1 cellular context compared by ENCODE assay signal in genomic region chr1:226073184-226073950, GRCh38.
TF ChIP-seq lines count a peak whose summit lies in the region.

No MANE protein-coding gene starts in this region.

TF ChIP-seq in K562, 482 proteins besides CTCF, POLR2A, EP300 and RAD21 (continued from another document):
- TF ChIP-seq, protein P1, sequence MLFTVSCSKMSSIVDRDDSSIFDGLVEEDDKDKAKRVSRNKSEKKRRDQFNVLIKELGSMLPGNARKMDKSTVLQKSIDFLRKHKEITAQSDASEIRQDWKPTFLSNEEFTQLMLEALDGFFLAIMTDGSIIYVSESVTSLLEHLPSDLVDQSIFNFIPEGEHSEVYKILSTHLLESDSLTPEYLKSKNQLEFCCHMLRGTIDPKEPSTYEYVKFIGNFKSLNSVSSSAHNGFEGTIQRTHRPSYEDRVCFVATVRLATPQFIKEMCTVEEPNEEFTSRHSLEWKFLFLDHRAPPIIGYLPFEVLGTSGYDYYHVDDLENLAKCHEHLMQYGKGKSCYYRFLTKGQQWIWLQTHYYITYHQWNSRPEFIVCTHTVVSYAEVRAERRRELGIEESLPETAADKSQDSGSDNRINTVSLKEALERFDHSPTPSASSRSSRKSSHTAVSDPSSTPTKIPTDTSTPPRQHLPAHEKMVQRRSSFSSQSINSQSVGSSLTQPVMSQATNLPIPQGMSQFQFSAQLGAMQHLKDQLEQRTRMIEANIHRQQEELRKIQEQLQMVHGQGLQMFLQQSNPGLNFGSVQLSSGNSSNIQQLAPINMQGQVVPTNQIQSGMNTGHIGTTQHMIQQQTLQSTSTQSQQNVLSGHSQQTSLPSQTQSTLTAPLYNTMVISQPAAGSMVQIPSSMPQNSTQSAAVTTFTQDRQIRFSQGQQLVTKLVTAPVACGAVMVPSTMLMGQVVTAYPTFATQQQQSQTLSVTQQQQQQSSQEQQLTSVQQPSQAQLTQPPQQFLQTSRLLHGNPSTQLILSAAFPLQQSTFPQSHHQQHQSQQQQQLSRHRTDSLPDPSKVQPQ (CRISPR knock-in tag; IDR thresholded peaks at IDR 0.05; ENCODE audit: borderline replicate concordance): no peak
- TF ChIP-seq POLR2G (IDR thresholded peaks at IDR 0.05; ENCODE audit: low read depth, low read length) (0 out of 2 replicates have a peak, but pooled peaks have one; percentile 40), ILF3 (IDR thresholded peaks at IDR 0.05; ENCODE audit: borderline replicate concordance) (0 out of 2 replicates have a peak, but pooled peaks have one; percentile 10), PHTF2 (CRISPR knock-in tag; IDR thresholded peaks at IDR 0.05) (0 out of 2 replicates have a peak, but pooled peaks have one; percentile 41), ZNF444 (CRISPR knock-in tag; IDR thresholded peaks at IDR 0.05) (0 out of 2 replicates have a peak, but pooled peaks have one; percentile 39), SAFB2 (IDR thresholded peaks at IDR 0.05; ENCODE audit: borderline replicate concordance, low read depth, low read length, severe bottlenecking) (no peak), HBP1 (CRISPR knock-in tag; IDR thresholded peaks at IDR 0.05) (peak; percentile 82; the same call in 1 of the 2 replicates), POLR2AphosphoS5 (IDR thresholded peaks at IDR 0.05; ENCODE audit: control insufficient read depth, insufficient read depth, low read depth, low read length) (0 out of 2 replicates have a peak, but pooled peaks have one; percentile 50), E2F8 (IDR thresholded peaks at IDR 0.05; ENCODE audit: low read depth, partially characterized antibody) (peak; percentile 11), PML (IDR thresholded peaks at IDR 0.05; ENCODE audit: low read length) (peak; percentile 39; the same call in 1 of the 2 replicates), C11orf30 (IDR thresholded peaks at IDR 0.05; ENCODE audit: low read depth) (peak; percentile 7; the same call in 1 of the 2 replicates), BCOR (IDR thresholded peaks at IDR 0.05) (no peak), RBM22 (IDR thresholded peaks at IDR 0.05; ENCODE audit: low read depth, low read length, poor library complexity, severe bottlenecking) (peak; percentile 53), ZNF316 (IDR thresholded peaks at IDR 0.05) (peak; percentile 38; the same call in 1 of the 2 replicates), CREBBP (IDR thresholded peaks at IDR 0.05; ENCODE audit: low read depth, low read length) (no peak), NFIC (IDR thresholded peaks at IDR 0.05) (peak; percentile 17; the same call in 1 of the 2 replicates)
- TF ChIP-seq, protein P2, sequence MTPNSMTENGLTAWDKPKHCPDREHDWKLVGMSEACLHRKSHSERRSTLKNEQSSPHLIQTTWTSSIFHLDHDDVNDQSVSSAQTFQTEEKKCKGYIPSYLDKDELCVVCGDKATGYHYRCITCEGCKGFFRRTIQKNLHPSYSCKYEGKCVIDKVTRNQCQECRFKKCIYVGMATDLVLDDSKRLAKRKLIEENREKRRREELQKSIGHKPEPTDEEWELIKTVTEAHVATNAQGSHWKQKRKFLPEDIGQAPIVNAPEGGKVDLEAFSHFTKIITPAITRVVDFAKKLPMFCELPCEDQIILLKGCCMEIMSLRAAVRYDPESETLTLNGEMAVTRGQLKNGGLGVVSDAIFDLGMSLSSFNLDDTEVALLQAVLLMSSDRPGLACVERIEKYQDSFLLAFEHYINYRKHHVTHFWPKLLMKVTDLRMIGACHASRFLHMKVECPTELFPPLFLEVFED (CRISPR knock-in tag; conservative IDR thresholded peaks at IDR 0.05): peak; percentile 77; the same call in 1 of the 2 replicates
TF ChIP-seq in K562: peak in this region for 18.
